Comparison of ENCODE assay signal across 26 cellular contexts in the genomic region with DNA sequence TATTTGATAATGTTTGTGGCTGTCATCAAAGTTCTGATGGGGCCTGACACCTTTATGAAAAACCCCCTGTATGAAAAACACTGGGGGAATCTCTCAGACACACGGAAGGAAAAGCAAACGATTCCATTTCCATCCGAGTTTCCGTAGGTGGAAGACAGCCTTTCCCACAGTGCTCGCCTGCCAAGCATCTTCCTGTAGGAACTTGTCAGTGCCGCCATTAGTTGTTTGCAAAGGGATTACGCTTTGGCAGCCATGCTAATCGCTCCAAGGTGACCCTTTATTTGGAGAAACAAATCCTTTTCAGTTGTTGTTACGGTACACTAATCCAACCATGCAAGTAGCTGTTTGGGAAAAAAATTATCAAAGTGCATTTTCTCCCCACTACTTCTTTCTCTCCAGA. TPM values are rescaled to one million over a fixed set of nuclear protein-coding genes. Genes with fewer than 3 reads are reported as not detected.
DNase-seq lines count a peak whose midpoint lies in the region; ATAC-seq and TF ChIP-seq lines count a peak whose summit lies in the region.
"Had no signal": no experiment of that assay in that cellular context is flagged by ENCODE, and none has a peak within 500 bp of the region (broad histone marks: within the 10 kb centered on the region; RNA-seq: fewer than 3 reads in every experiment).

No MANE protein-coding gene starts in this region.

- TF ChIP-seq EP300 in esophagus muscularis mucosa (IDR thresholded peaks at IDR 0.05) = no peak

- TF ChIP-seq CTCF in RWPE2 (IDR thresholded peaks at IDR 0.05; ENCODE audit: poor library complexity, severe bottlenecking) = no peak
- no peak for TF ChIP-seq CTCF in esophagus muscularis mucosa (IDR thresholded peaks at IDR 0.05)
- no peak for TF ChIP-seq CTCF in testis (IDR thresholded peaks at IDR 0.05)

- no peak for TF ChIP-seq POLR2A in esophagus muscularis mucosa (IDR thresholded peaks at IDR 0.05; ENCODE audit: low read depth)
- no peak for TF ChIP-seq POLR2A in testis (IDR thresholded peaks at IDR 0.05)

- H3K9me3 ChIP-seq in RWPE2 (ENCODE audit: severe bottlenecking) = no peaks in the 10 kb centered on the region
- H3K9me3 ChIP-seq in esophagus muscularis mucosa = no peaks in the 10 kb centered on the region
- no peaks in the 10 kb centered on the region for H3K9me3 ChIP-seq in testis
- H3K9me3 ChIP-seq: BLaER1 treated with 17β-estradiol and CSF1 and Interleukin-3, amounts not matched to agents 10 nM and 100 nM; MG63; pancreas; suprapubic skin had no signal

- no peaks in the 10 kb centered on the region for H3K27me3 ChIP-seq in RWPE2 (ENCODE audit: insufficient read depth, poor library complexity, severe bottlenecking)
- no peaks in the 10 kb centered on the region for H3K27me3 ChIP-seq in esophagus muscularis mucosa
- no peaks in the 10 kb centered on the region for H3K27me3 ChIP-seq in testis
- H3K27me3 ChIP-seq: BLaER1 treated with 17β-estradiol and CSF1 and Interleukin-3, amounts not matched to agents 10 nM and 100 nM; MG63; pancreas; suprapubic skin had no signal

- WGBS in esophagus muscularis mucosa = 49% methylated on average over 8 of the region's 9 CpGs
- WGBS in testis, 2 donors = 24 to 43% methylated on average over 9 of the region's 9 CpGs

- H3K4me3 ChIP-seq in RWPE2 (ENCODE audit: severe bottlenecking) (no peak overlapping the region), esophagus muscularis mucosa (peak overlapping the region in 1 of 4 donors; percentile 6), testis (peak overlapping the region; percentile 1 to 22)
- H3K4me3 ChIP-seq: BLaER1 treated with 17β-estradiol and CSF1 and Interleukin-3, amounts not matched to agents 10 nM and 100 nM; MG63; pancreas; SK-N-MC; suprapubic skin had no signal

- H3K4me1 ChIP-seq in RWPE2 (ENCODE audit: insufficient read depth, poor library complexity, severe bottlenecking) (peaks cover 6% of the 10 kb centered on the region), esophagus muscularis mucosa (no peaks in the 10 kb centered on the region), testis (no peaks in the 10 kb centered on the region)
- H3K4me1 ChIP-seq: pancreas had no signal

- H3K36me3 ChIP-seq in RWPE2 (ENCODE audit: low read depth) = no peaks in the 10 kb centered on the region
- H3K36me3 ChIP-seq in esophagus muscularis mucosa = no peaks in the 10 kb centered on the region
- H3K36me3 ChIP-seq in testis (ENCODE audit: low read depth, missing control alignments) = no peaks in the 10 kb centered on the region
- H3K36me3 ChIP-seq: BLaER1 treated with 17β-estradiol and CSF1 and Interleukin-3, amounts not matched to agents 10 nM and 100 nM; MG63; pancreas; suprapubic skin had no signal

- peak; percentile 54 for DNase-seq in NCI-H82 (lab: John Stamatoyannopoulos, UW)
- no peak for DNase-seq in NCI-H82 treated with DMSO at 0.1 percent for 48 hours (lab: John Stamatoyannopoulos, UW; ENCODE audit: unreplicated experiment)
- DNase-seq in RWPE2 (ENCODE audit: low spot score) = no peak
- peak; percentile 64 for DNase-seq in esophagus muscularis mucosa (ENCODE audit: extremely low spot score)
- DNase-seq in testis = peak; percentile 51
- DNase-seq in NCI-H1436 (lab: John Stamatoyannopoulos, UW) = no peak
- DNase-seq in NCI-H226 = no peak
- DNase-seq: activated CD8-positive, alpha-beta T cell treated with anti-CD3 and anti-CD28 coated beads for 36 hours; activated naive CD4-positive, alpha-beta T cell; activated T-cell treated with anti-CD3 and anti-CD28 coated beads, Interleukin-2, amount 50 U/mL, for 24 hours; amniotic stem cell; Calu3; effector CD8-positive, alpha-beta T cell; GF-D8; IMR-90; left colon; mesendoderm; MG63; naive thymus-derived CD4-positive, alpha-beta T cell; NCI-H2029; pancreas had no signal

- peak; percentile 72; the same call in 2 of the 3 replicates for ATAC-seq in RWPE2 (ENCODE audit: low read depth)
- no peak for ATAC-seq in HG02973 (IDR thresholded peaks at IDR 0.05; ENCODE audit: unreplicated experiment)
- ATAC-seq: activated CD8-positive, alpha-beta T cell treated with anti-CD3 and anti-CD28 coated beads for 36 hours; left colon; naive thymus-derived CD4-positive, alpha-beta T cell; pancreas had no signal

- H3K27ac ChIP-seq in RWPE2 (ENCODE audit: poor library complexity, severe bottlenecking) (no peak overlapping the region), esophagus muscularis mucosa (replicated peaks in 1 of 4) (no peak overlapping the region), testis (no peak overlapping the region)
- H3K27ac ChIP-seq: BLaER1 treated with 17β-estradiol and CSF1 and Interleukin-3, amounts not matched to agents 10 nM and 100 nM; HL-60; pancreas; SK-N-MC; suprapubic skin had no signal

- intact Hi-C loops in esophagus muscularis mucosa (cut with DNase I) (no loop called here), testis (cut with DNase I; ENCODE audit: low total_unique reads) (no loop called here)

RNA-seq across cellular contexts. Expression of a gene that starts 44.4 kb away (rescaled TPM):
- total RNA-seq in esophagus muscularis mucosa (10 to 100 TPM in 2 of 4 donors, 1 to 10 TPM in 2; 7.0 to 11.7 (median 10.5) TPM), testis (10 to 100 TPM; 15.2 to 17.7 TPM)
- polyA plus RNA-seq in testis (ENCODE audit: insufficient read depth, low read depth, low replicate concordance) = 5.8 TPM
- total RNA-seq: activated CD8-positive, alpha-beta T cell treated with anti-CD3 and anti-CD28 coated beads for 36 hours; naive thymus-derived CD4-positive, alpha-beta T cell had no signal
- polyA plus RNA-seq: naive thymus-derived CD4-positive, alpha-beta T cell had no signal

Comparison
In these comparisons a context has a peak if more than half of its experiments do, and no peak if none do; other contexts are left out.
1. DNase-seq: peak in NCI-H82 (single experiment), esophagus muscularis mucosa (single experiment) and testis (single experiment); none in NCI-H82 treated with DMSO at 0.1 percent for 48 hours (single experiment), RWPE2 (single experiment), NCI-H1436 (single experiment) and NCI-H226 (single experiment).